Comparison of ENCODE assay signal across 8 cellular contexts in genomic region chr2:171160630-171161424, GRCh38. TPM values are rescaled to one million over a fixed set of nuclear protein-coding genes. Genes with fewer than 3 reads are reported as not detected.
DNase-seq lines count a peak whose midpoint lies in the region; ATAC-seq and TF ChIP-seq lines count a peak whose summit lies in the region.

TLK1 (minus strand) TSS chr2:171160893; CDS start chr2:171160428, 465 bp downstream.

- H3K36me3 Mint-ChIP-seq in H9 (ENCODE audit: insufficient read depth in 1 of 3, low read depth in 3 of 3) (peaks cover 0 to 4% (median 2%) of the 10 kb centered on the region in 3 experiments; a peak in 4 of 7 replicates), osteocyte (ENCODE audit: unreplicated experiment) (no peaks in the 10 kb centered on the region)
- peaks cover 5% of the 10 kb centered on the region for H3K36me3 Mint-ChIP-seq in activated naive CD4-positive, alpha-beta T cell treated with anti-CD3 and anti-CD28 coated beads, Interleukin-2, amount 50 U/mL, for 24 hours

- H3K27me3 ChIP-seq in H9 (ENCODE audit: insufficient read depth, low read length): no peaks in the 10 kb centered on the region
- H3K27me3 ChIP-seq in MG63: no peaks in the 10 kb centered on the region
- H3K27me3 ChIP-seq in thoracic aorta (replicated peaks; ENCODE audit: insufficient read depth): no peaks in the 10 kb centered on the region

- no peak within 1 kb of the TSS for H3T11ph ChIP-seq in H9 (ENCODE audit: low read length)

- no peak within 1 kb of the TSS for H3K23ac ChIP-seq in H9 (ENCODE audit: insufficient read length, low read depth, low read length)

- peak within 1 kb of the TSS; percentile 49 for H2AFZ ChIP-seq in H9 (ENCODE audit: low read length)

- H3K4ac ChIP-seq in H9 (ENCODE audit: low read depth, low read length): no peak within 1 kb of the TSS

- H3K9ac ChIP-seq in H9 (ENCODE audit: extremely low read depth, insufficient read length, low read length): peak within 1 kb of the TSS; percentile 87

- no CpG with 5 or more reads among the region's 106 CpGs for WGBS in H9 (ENCODE audit: extremely low coverage, insufficient read length, low lambda C conversion rate)

- H3K4me1 ChIP-seq in H9 (ENCODE audit: insufficient read depth, low read length) (no peaks in the 10 kb centered on the region), thoracic aorta (ENCODE audit: control insufficient read depth in 1 of 2, low read depth in 2 of 2) (peaks cover 16 to 19% of the 10 kb centered on the region in 2 donors)

- peak within 1 kb of the TSS; percentile 86 for H3K4me2 ChIP-seq in H9 (ENCODE audit: insufficient read depth, insufficient read length, low read length)

- no peaks in the 10 kb centered on the region for H3K79me1 ChIP-seq in H9 (ENCODE audit: insufficient read depth, low read depth, low read length, poor library complexity, severe bottlenecking)

- H3K4me1 Mint-ChIP-seq in H9 (peaks cover 37 to 39% of the 10 kb centered on the region in 2 experiments), osteocyte (ENCODE audit: unreplicated experiment) (peaks cover 44% of the 10 kb centered on the region)
- peaks cover 59% of the 10 kb centered on the region for H3K4me1 Mint-ChIP-seq in activated naive CD4-positive, alpha-beta T cell treated with anti-CD3 and anti-CD28 coated beads, Interleukin-2, amount 50 U/mL, for 24 hours

- H2BK5ac ChIP-seq in H9 (ENCODE audit: insufficient read length, low read length): no peak within 1 kb of the TSS

- H4K5ac ChIP-seq in H9 (ENCODE audit: insufficient read length, low read depth, low read length): no peak within 1 kb of the TSS

- H3K27ac ChIP-seq in H9 (ENCODE audit: insufficient read length, low read depth, low read length) (peak within 1 kb of the TSS; percentile 28), thoracic aorta (peak within 1 kb of the TSS; percentile 98)

- H3K4me3 Mint-ChIP-seq in H9: peak within 1 kb of the TSS; percentile 97 to 99
- peak within 1 kb of the TSS; percentile 95 for H3K4me3 Mint-ChIP-seq in activated naive CD4-positive, alpha-beta T cell treated with anti-CD3 and anti-CD28 coated beads, Interleukin-2, amount 50 U/mL, for 24 hours
- H3K4me3 Mint-ChIP-seq in osteocyte (ENCODE audit: unreplicated experiment): peak within 1 kb of the TSS; percentile 86

- no peak within 1 kb of the TSS for H2BK20ac ChIP-seq in H9 (ENCODE audit: low read depth, low read length, poor library complexity, severe bottlenecking)

- no peak within 1 kb of the TSS for H4K91ac ChIP-seq in H9 (ENCODE audit: insufficient read length, low read depth, low read length)

- TF ChIP-seq CTCF in H9 (conservative IDR thresholded peaks at IDR 0.05) (no peak), osteocyte (IDR thresholded peaks at IDR 0.05) (no peak), thoracic aorta (IDR thresholded peaks at IDR 0.05) (no peak)

- peaks cover 31% of the 10 kb centered on the region for H3K79me2 ChIP-seq in H9 (ENCODE audit: insufficient read depth, low read length)

- no peaks in the 10 kb centered on the region; a peak in 1 of 5 replicates for H3K9me3 Mint-ChIP-seq in H9
- no peaks in the 10 kb centered on the region for H3K9me3 Mint-ChIP-seq in activated naive CD4-positive, alpha-beta T cell treated with anti-CD3 and anti-CD28 coated beads, Interleukin-2, amount 50 U/mL, for 24 hours
- no peaks in the 10 kb centered on the region for H3K9me3 Mint-ChIP-seq in osteocyte (ENCODE audit: unreplicated experiment)

- H3K23me2 ChIP-seq in H9 (ENCODE audit: insufficient read length, low read depth, low read length, poor library complexity, severe bottlenecking): peaks cover 7% of the 10 kb centered on the region

- peak; percentile 87 for DNase-seq in GDM1 (lab: John Stamatoyannopoulos, UW)
- peak; percentile 75 for DNase-seq in H9
- peak; percentile 77 for DNase-seq in MG63
- peak; percentile 84 for DNase-seq in glomerular visceral epithelial cell (ENCODE audit: extremely low spot score)
- DNase-seq in osteocyte (ENCODE audit: extremely low spot score, unreplicated experiment): peak; percentile 91
- no peak for DNase-seq in thoracic aorta (ENCODE audit: low spot score)

- H3K27ac Mint-ChIP-seq in H9 (peak within 1 kb of the TSS; percentile 97 to 99 (median 97)), osteocyte (ENCODE audit: unreplicated experiment) (peak within 1 kb of the TSS; percentile 95)
- peak within 1 kb of the TSS; percentile 98 for H3K27ac Mint-ChIP-seq in activated naive CD4-positive, alpha-beta T cell treated with anti-CD3 and anti-CD28 coated beads, Interleukin-2, amount 50 U/mL, for 24 hours

- peak within 1 kb of the TSS; percentile 59 for H3K18ac ChIP-seq in H9 (ENCODE audit: insufficient read length, low read depth, low read length)

- H3K9me3 ChIP-seq in H9 (ENCODE audit: control insufficient read depth, low read depth, low read length): no peaks in the 10 kb centered on the region
- H3K9me3 ChIP-seq in MG63: no peaks in the 10 kb centered on the region
- H3K9me3 ChIP-seq in thoracic aorta: no peaks in the 10 kb centered on the region

- no peak within 1 kb of the TSS for H2BK15ac ChIP-seq in H9 (ENCODE audit: low read depth, low read length)

- peak within 1 kb of the TSS; percentile 88 for H3K4me3 ChIP-seq in MG63
- H3K4me3 ChIP-seq in thoracic aorta: peak within 1 kb of the TSS; percentile 91

- H3K36me3 ChIP-seq in MG63: no peaks in the 10 kb centered on the region
- no peaks in the 10 kb centered on the region for H3K36me3 ChIP-seq in thoracic aorta

- peak within 1 kb of the TSS; percentile 86 for H3K14ac ChIP-seq in H9 (ENCODE audit: insufficient read depth, low read length)

- no peak within 1 kb of the TSS for H3K56ac ChIP-seq in H9 (ENCODE audit: insufficient read length, low read depth, low read length)

- H2BK120ac ChIP-seq in H9 (ENCODE audit: low read depth, low read length, poor library complexity, severe bottlenecking): no peak within 1 kb of the TSS

- peak; percentile 67 for ATAC-seq in SK-N-SH treated with all-trans-retinoic acid at 6 μM for 48 hours
- ATAC-seq in thoracic aorta (ENCODE audit: insufficient number of reproducible peaks, low FRiP score, low read depth): peak; percentile 53

- no peak within 1 kb of the TSS for H4K8ac ChIP-seq in H9 (replicated peaks; ENCODE audit: insufficient read length, low read depth, low read length)

- no peaks in the 10 kb centered on the region for H4K20me1 ChIP-seq in H9 (ENCODE audit: control insufficient read depth, insufficient read depth, insufficient read length)

- no peak within 1 kb of the TSS for H2AK5ac ChIP-seq in H9 (ENCODE audit: insufficient read length, low read length)

- no peak within 1 kb of the TSS for H2BK12ac ChIP-seq in H9 (ENCODE audit: insufficient read length, low read depth, low read length)

- H3K27me3 Mint-ChIP-seq in H9 (ENCODE audit: low read depth): no peaks in the 10 kb centered on the region
- H3K27me3 Mint-ChIP-seq in activated naive CD4-positive, alpha-beta T cell treated with anti-CD3 and anti-CD28 coated beads, Interleukin-2, amount 50 U/mL, for 24 hours: no peaks in the 10 kb centered on the region
- no peaks in the 10 kb centered on the region for H3K27me3 Mint-ChIP-seq in osteocyte (ENCODE audit: unreplicated experiment)

TF ChIP-seq in SK-N-SH treated with all-trans-retinoic acid at 6 μM for 48 hours, 23 proteins besides CTCF, POLR2A, EP300 and RAD21 (continues in another document):
- TF ChIP-seq BACH2 (CRISPR knock-in tag; IDR thresholded peaks at IDR 0.05; ENCODE audit: borderline replicate concordance) (no peak), POU6F1 (CRISPR knock-in tag; IDR thresholded peaks at IDR 0.05; ENCODE audit: borderline replicate concordance, low read depth) (no peak), ZC3H10 (CRISPR knock-in tag; IDR thresholded peaks at IDR 0.05) (no peak), GLIS3 (CRISPR knock-in tag; IDR thresholded peaks at IDR 0.05) (no peak), CSDC2 (CRISPR knock-in tag; IDR thresholded peaks at IDR 0.05) (no peak), PPARA (CRISPR knock-in tag; IDR thresholded peaks at IDR 0.05; ENCODE audit: borderline replicate concordance) (no peak), ZFP30 (CRISPR knock-in tag; IDR thresholded peaks at IDR 0.05) (no peak)
- TF ChIP-seq, protein P1, sequence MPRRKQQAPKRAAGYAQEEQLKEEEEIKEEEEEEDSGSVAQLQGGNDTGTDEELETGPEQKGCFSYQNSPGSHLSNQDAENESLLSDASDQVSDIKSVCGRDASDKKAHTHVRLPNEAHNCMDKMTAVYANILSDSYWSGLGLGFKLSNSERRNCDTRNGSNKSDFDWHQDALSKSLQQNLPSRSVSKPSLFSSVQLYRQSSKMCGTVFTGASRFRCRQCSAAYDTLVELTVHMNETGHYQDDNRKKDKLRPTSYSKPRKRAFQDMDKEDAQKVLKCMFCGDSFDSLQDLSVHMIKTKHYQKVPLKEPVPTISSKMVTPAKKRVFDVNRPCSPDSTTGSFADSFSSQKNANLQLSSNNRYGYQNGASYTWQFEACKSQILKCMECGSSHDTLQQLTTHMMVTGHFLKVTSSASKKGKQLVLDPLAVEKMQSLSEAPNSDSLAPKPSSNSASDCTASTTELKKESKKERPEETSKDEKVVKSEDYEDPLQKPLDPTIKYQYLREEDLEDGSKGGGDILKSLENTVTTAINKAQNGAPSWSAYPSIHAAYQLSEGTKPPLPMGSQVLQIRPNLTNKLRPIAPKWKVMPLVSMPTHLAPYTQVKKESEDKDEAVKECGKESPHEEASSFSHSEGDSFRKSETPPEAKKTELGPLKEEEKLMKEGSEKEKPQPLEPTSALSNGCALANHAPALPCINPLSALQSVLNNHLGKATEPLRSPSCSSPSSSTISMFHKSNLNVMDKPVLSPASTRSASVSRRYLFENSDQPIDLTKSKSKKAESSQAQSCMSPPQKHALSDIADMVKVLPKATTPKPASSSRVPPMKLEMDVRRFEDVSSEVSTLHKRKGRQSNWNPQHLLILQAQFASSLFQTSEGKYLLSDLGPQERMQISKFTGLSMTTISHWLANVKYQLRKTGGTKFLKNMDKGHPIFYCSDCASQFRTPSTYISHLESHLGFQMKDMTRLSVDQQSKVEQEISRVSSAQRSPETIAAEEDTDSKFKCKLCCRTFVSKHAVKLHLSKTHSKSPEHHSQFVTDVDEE (CRISPR knock-in tag; IDR thresholded peaks at IDR 0.05): no peak

RNA-seq across cellular contexts. Expression of gene TLK1, which starts in this region (rescaled TPM):
- total RNA-seq in H9 (2021): 112 TPM in 2 replicates
- total RNA-seq in MG63 (2014; rRNA removed; shearing (Covaris generic); ENCODE audit: low replicate concordance): 7.1 and 9.4 TPM in 2 replicates
- 84.3 and 86.5 TPM in 2 replicates for total RNA-seq in osteocyte
- 10 to 100 TPM; 27.8 to 62.4 TPM for total RNA-seq in thoracic aorta
